ENCODE assay signal across 14 cellular contexts in the genomic region with DNA sequence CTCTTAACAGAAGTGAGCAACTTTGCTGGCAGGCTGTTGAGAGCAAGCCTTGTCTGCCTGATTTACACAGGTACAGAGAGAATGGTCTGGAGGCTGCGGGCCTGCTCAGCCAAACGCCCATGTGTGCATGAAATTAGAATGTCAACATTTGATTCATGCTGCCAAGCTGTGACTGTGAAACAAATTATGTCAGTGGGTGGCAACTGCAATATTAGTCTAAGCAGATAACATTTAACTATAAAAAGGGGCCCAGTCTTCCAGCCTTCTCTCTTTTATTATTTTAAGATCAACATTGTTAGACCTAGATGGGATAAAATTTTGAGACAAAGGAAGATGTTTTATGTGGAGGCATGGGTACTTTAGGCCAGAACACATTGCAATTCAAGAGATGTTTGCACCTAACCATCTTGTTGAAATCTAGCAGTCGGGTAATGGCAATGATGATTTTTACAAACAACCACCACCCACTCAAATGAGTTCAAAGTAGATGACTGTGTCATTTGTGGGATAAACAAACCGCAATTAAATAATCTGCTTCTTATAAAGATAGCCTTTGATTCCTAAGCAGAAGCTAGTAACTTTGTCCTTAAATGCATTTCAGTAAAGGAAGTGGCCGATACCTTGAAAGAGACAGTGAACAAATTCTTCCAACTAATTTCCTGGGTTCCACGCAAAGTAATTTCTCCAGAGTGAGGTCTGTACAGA.
DNase-seq lines count a peak whose midpoint lies in the region; ATAC-seq and TF ChIP-seq lines count a peak whose summit lies in the region.
"Had no signal": no experiment of that assay in that cellular context is flagged by ENCODE, and none has a peak within 500 bp of the region (broad histone marks: within the 10 kb centered on the region; RNA-seq: fewer than 3 reads in every experiment).

No MANE protein-coding gene starts in this region.

- intact Hi-C loops in activated naive CD4-positive, alpha-beta T cell treated with anti-CD3 and anti-CD28 coated beads for 36 hours (cut with micrococcal nuclease), result no loop called here

- H4K20me1 ChIP-seq in DND-41 (ENCODE audit: insufficient read depth, low read length), result no peaks in the 10 kb centered on the region

- H3K4me1 Mint-ChIP-seq in activated naive CD4-positive, alpha-beta T cell treated with anti-CD3 and anti-CD28 coated beads for 36 hours (ENCODE audit: low read depth), result peaks cover 37% of the 10 kb centered on the region
- peaks cover 9% of the 10 kb centered on the region for H3K4me1 Mint-ChIP-seq in glutamatergic neuron (ENCODE audit: low read depth, unreplicated experiment)
- H3K4me1 Mint-ChIP-seq: stimulated activated memory B cell treated with anti-CD40 and anti-IgM and Interleukin-4, amounts not matched to agents 10 μg/mL and 1 μg/mL and 100 μg/mL, for 72 hours had no signal

- TF ChIP-seq CTCF in DND-41 (IDR thresholded peaks at IDR 0.05; ENCODE audit: borderline replicate concordance, extremely low read depth, low read length, poor library complexity, severe bottlenecking), result no peak
- no peak for TF ChIP-seq CTCF in glutamatergic neuron (IDR thresholded peaks at IDR 0.05; ENCODE audit: partially characterized antibody, unreplicated experiment)

- H2AFZ ChIP-seq in DND-41 (ENCODE audit: low read depth, low read length), result peak overlapping the region; percentile 38; the same call in 1 of the 2 replicates

- no peaks in the 10 kb centered on the region for H3K36me3 Mint-ChIP-seq in activated naive CD4-positive, alpha-beta T cell treated with anti-CD3 and anti-CD28 coated beads for 36 hours (ENCODE audit: low read depth)
- peaks cover 5% of the 10 kb centered on the region for H3K36me3 Mint-ChIP-seq in glutamatergic neuron (ENCODE audit: unreplicated experiment)
- H3K36me3 Mint-ChIP-seq: stimulated activated memory B cell treated with anti-CD40 and anti-IgM and Interleukin-4, amounts not matched to agents 10 μg/mL and 1 μg/mL and 100 μg/mL, for 72 hours had no signal

- CTCF ChIA-PET in activated naive CD4-positive, alpha-beta T cell treated with anti-CD3 and anti-CD28 coated beads for 36 hours (lab: Charles Lee), result no interaction called here

- H3K4me2 ChIP-seq in DND-41 (ENCODE audit: insufficient read depth, low read length), result no peak overlapping the region

- H3K4me1 ChIP-seq in DND-41 (ENCODE audit: insufficient read depth, low read length) (peaks cover 24% of the 10 kb centered on the region), adipocyte (ENCODE audit: control insufficient read depth, insufficient read depth, low read length) (peaks cover 18% of the 10 kb centered on the region)

- H3K27ac ChIP-seq in DND-41 (ENCODE audit: low read length), result no peak overlapping the region

- H3K27ac Mint-ChIP-seq in activated naive CD4-positive, alpha-beta T cell treated with anti-CD3 and anti-CD28 coated beads for 36 hours, result no peak overlapping the region
- no peak overlapping the region for H3K27ac Mint-ChIP-seq in glutamatergic neuron (ENCODE audit: unreplicated experiment)
- H3K27ac Mint-ChIP-seq: stimulated activated memory B cell treated with anti-CD40 and anti-IgM and Interleukin-4, amounts not matched to agents 10 μg/mL and 1 μg/mL and 100 μg/mL, for 72 hours had no signal

- H3K9me3 ChIP-seq in DND-41 (ENCODE audit: insufficient read depth, low read length, severe bottlenecking), result no peaks in the 10 kb centered on the region
- H3K9me3 ChIP-seq in adipocyte (ENCODE audit: control insufficient read depth, low read length), result no peaks in the 10 kb centered on the region

- H3K79me2 ChIP-seq in DND-41 (ENCODE audit: insufficient read depth, low read length), result no peaks in the 10 kb centered on the region

- no peaks in the 10 kb centered on the region for H3K36me3 ChIP-seq in DND-41 (ENCODE audit: insufficient read depth, low read length)
- no peaks in the 10 kb centered on the region for H3K36me3 ChIP-seq in adipocyte (ENCODE audit: control insufficient read depth, insufficient read depth, low read length, severe bottlenecking)

- H3K27me3 ChIP-seq in DND-41 (ENCODE audit: insufficient read depth, low read length, poor library complexity), result no peaks in the 10 kb centered on the region
- no peaks in the 10 kb centered on the region for H3K27me3 ChIP-seq in adipocyte (replicated peaks; ENCODE audit: control insufficient read depth, insufficient read depth, low read length)

- ATAC-seq in DND-41 (ENCODE audit: insufficient read depth, low read depth) (peak; percentile 62), GM18517 (IDR thresholded peaks at IDR 0.05; ENCODE audit: unreplicated experiment) (no peak), GM18907 (IDR thresholded peaks at IDR 0.05; ENCODE audit: unreplicated experiment) (no peak)
- ATAC-seq: stimulated activated memory B cell treated with anti-CD40 and anti-IgM and Interleukin-4, amounts not matched to agents 10 μg/mL and 1 μg/mL and 100 μg/mL, for 72 hours had no signal

- DNase-seq in DND-41, result no peak
- DNase-seq in M059J (ENCODE audit: low read depth), result peak; percentile 51
- DNase-seq in adipocyte (ENCODE audit: low read depth), result peak; percentile 49
- peak; percentile 76 for DNase-seq in left kidney (ENCODE audit: low read depth, low spot score)
- no peak for DNase-seq in activated naive CD4-positive, alpha-beta T cell treated with anti-CD3 and anti-CD28 coated beads for 36 hours
- DNase-seq in glutamatergic neuron, result no peak
- DNase-seq: H7; head of caudate nucleus; NCI-H187; OCI-M1; stimulated activated CD4-positive, alpha-beta T cell treated with anti-CD3 and anti-CD28 coated beads, Interleukin-1b, Interleukin-23, amount 100 ng/mL, for 48 hours had no signal

- H3K4me3 ChIP-seq in DND-41 (ENCODE audit: low read depth in 1 of 2, low read length in 2 of 2) (no peak overlapping the region), adipocyte (ENCODE audit: low read length) (no peak overlapping the region)

- no peak overlapping the region for H3K9ac ChIP-seq in DND-41 (ENCODE audit: low read depth, low read length)
- no peak overlapping the region for H3K9ac ChIP-seq in adipocyte (ENCODE audit: low read length)

- H3K9me3 Mint-ChIP-seq in activated naive CD4-positive, alpha-beta T cell treated with anti-CD3 and anti-CD28 coated beads for 36 hours, result no peaks in the 10 kb centered on the region
- H3K9me3 Mint-ChIP-seq in glutamatergic neuron (ENCODE audit: unreplicated experiment), result no peaks in the 10 kb centered on the region

- H3K27me3 Mint-ChIP-seq in activated naive CD4-positive, alpha-beta T cell treated with anti-CD3 and anti-CD28 coated beads for 36 hours (ENCODE audit: low read depth), result no peaks in the 10 kb centered on the region
- no peaks in the 10 kb centered on the region for H3K27me3 Mint-ChIP-seq in glutamatergic neuron (ENCODE audit: unreplicated experiment)
- H3K27me3 Mint-ChIP-seq: stimulated activated memory B cell treated with anti-CD40 and anti-IgM and Interleukin-4, amounts not matched to agents 10 μg/mL and 1 μg/mL and 100 μg/mL, for 72 hours had no signal

- H3K4me3 Mint-ChIP-seq in activated naive CD4-positive, alpha-beta T cell treated with anti-CD3 and anti-CD28 coated beads for 36 hours, result no peak overlapping the region
- no peak overlapping the region for H3K4me3 Mint-ChIP-seq in glutamatergic neuron (ENCODE audit: unreplicated experiment)
- H3K4me3 Mint-ChIP-seq: stimulated activated memory B cell treated with anti-CD40 and anti-IgM and Interleukin-4, amounts not matched to agents 10 μg/mL and 1 μg/mL and 100 μg/mL, for 72 hours had no signal

Comparison
In these comparisons a context has a peak if more than half of its experiments do, and no peak if none do; other contexts are left out.
1. DNase-seq: peak in M059J (single experiment), adipocyte (single experiment) and left kidney (single experiment); none in DND-41 (single experiment), activated naive CD4-positive, alpha-beta T cell treated with anti-CD3 and anti-CD28 coated beads for 36 hours (single experiment) and glutamatergic neuron (single experiment).